Comparison of ENCODE assay signal across 10 cellular contexts in genomic region chr20:8082025-8082424, GRCh38. TPM values are rescaled to one million over a fixed set of nuclear protein-coding genes. Genes with fewer than 3 reads are reported as not detected.
DNase-seq lines count a peak whose midpoint lies in the region; ATAC-seq and TF ChIP-seq lines count a peak whose summit lies in the region.
"Had no signal": no experiment of that assay in that cellular context is flagged by ENCODE, and none has a peak within 500 bp of the region (broad histone marks: within the 10 kb centered on the region; RNA-seq: fewer than 3 reads in every experiment).

No MANE protein-coding gene starts in this region.

- ATAC-seq in heart left ventricle (no peak), GM18861 (IDR thresholded peaks at IDR 0.05; ENCODE audit: unreplicated experiment) (no peak)
- ATAC-seq in naive thymus-derived CD8-positive, alpha-beta T cell, result no peak

- H3K79me2 ChIP-seq in osteoblast (ENCODE audit: insufficient read depth, low read length), result no peaks in the 10 kb centered on the region

- H3K27me3 ChIP-seq in osteoblast (ENCODE audit: insufficient read depth, low read length) (no peaks in the 10 kb centered on the region), heart left ventricle (no peaks in the 10 kb centered on the region)

- TF ChIP-seq CTCF in LNCaP clone FGC (IDR thresholded peaks at IDR 0.05; ENCODE audit: control insufficient read depth, extremely low read depth, insufficient read depth), result 0 out of 2 replicates have a peak, but pooled peaks have one; percentile 9
- TF ChIP-seq CTCF in choroid plexus epithelial cell (conservative IDR thresholded peaks at IDR 0.05; ENCODE audit: low read depth, low read length), result peak; percentile 64
- TF ChIP-seq CTCF in osteoblast (IDR thresholded peaks at IDR 0.05; ENCODE audit: extremely low read depth, low read depth, low read length), result peak; percentile 46
- TF ChIP-seq CTCF in heart left ventricle (IDR thresholded peaks at IDR 0.05), result peak in 4 of 12 donors; percentile 7 to 16 (median 14)

- no peak overlapping the region for H2AFZ ChIP-seq in osteoblast (ENCODE audit: low read length)

- H3K4me1 ChIP-seq in osteoblast (ENCODE audit: insufficient read depth, low read length), result no peaks in the 10 kb centered on the region
- peaks cover 0 to 5% (median 0%) of the 10 kb centered on the region in 12 donors for H3K4me1 ChIP-seq in heart left ventricle
- H3K4me1 ChIP-seq: HAP-1 had no signal

- no peaks in the 10 kb centered on the region for H4K20me1 ChIP-seq in osteoblast (ENCODE audit: insufficient read depth, low read length)

- peak; percentile 23 for DNase-seq in ELR (ENCODE audit: low read depth)
- DNase-seq in LNCaP clone FGC (ENCODE audit: low read depth), result no peak
- peak; percentile 64 for DNase-seq in choroid plexus epithelial cell (ENCODE audit: low read depth)
- DNase-seq in osteoblast (ENCODE audit: insufficient read length, low spot score, missing footprints), result no peak
- no peak for DNase-seq in heart left ventricle
- no peak for DNase-seq in naive thymus-derived CD8-positive, alpha-beta T cell
- DNase-seq: effector CD4-positive, alpha-beta T cell; T-helper 2 cell had no signal

- H3K36me3 ChIP-seq in osteoblast (ENCODE audit: insufficient read depth, low read length) (no peaks in the 10 kb centered on the region), heart left ventricle (no peaks in the 10 kb centered on the region)
- H3K36me3 ChIP-seq: HAP-1 had no signal

- no peaks in the 10 kb centered on the region for H3K9me3 Mint-ChIP-seq in naive thymus-derived CD8-positive, alpha-beta T cell

- no peak overlapping the region for H3K4me3 Mint-ChIP-seq in naive thymus-derived CD8-positive, alpha-beta T cell

- no peaks in the 10 kb centered on the region for H3K9me3 ChIP-seq in osteoblast (ENCODE audit: low read depth, low read length)
- H3K9me3 ChIP-seq in heart left ventricle, result peaks cover 0 to 7% (median 0%) of the 10 kb centered on the region in 12 donors
- H3K9me3 ChIP-seq: HAP-1 had no signal

- intact Hi-C loops in heart left ventricle (cut with DNase I), result no loop called here

- H3K4me3 ChIP-seq in LNCaP clone FGC (ENCODE audit: low read depth, low read length), result no peak overlapping the region
- H3K4me3 ChIP-seq in choroid plexus epithelial cell (ENCODE audit: low read depth, low read length), result no peak overlapping the region
- no peak overlapping the region for H3K4me3 ChIP-seq in osteoblast (ENCODE audit: insufficient read depth, low read length)
- H3K4me3 ChIP-seq in heart left ventricle, result no peak overlapping the region
- H3K4me3 ChIP-seq: HAP-1 had no signal

- H3K27me3 Mint-ChIP-seq in naive thymus-derived CD8-positive, alpha-beta T cell, result peaks cover 0 to 4% (median 1%) of the 10 kb centered on the region in 5 donors

- POLR2A ChIA-PET in naive thymus-derived CD8-positive, alpha-beta T cell (lab: Charles Lee), result no interaction called here

- TF ChIP-seq POLR2A in heart left ventricle (IDR thresholded peaks at IDR 0.05), result no peak

- no peaks in the 10 kb centered on the region for H3K36me3 Mint-ChIP-seq in naive thymus-derived CD8-positive, alpha-beta T cell

- no peaks in the 10 kb centered on the region for H3K4me1 Mint-ChIP-seq in naive thymus-derived CD8-positive, alpha-beta T cell

- H3K4me2 ChIP-seq in osteoblast (ENCODE audit: insufficient read depth, low read length), result no peak overlapping the region

- H3K27ac Mint-ChIP-seq in naive thymus-derived CD8-positive, alpha-beta T cell, result no peak overlapping the region

- H3K27ac ChIP-seq in osteoblast (ENCODE audit: low read depth, low read length) (no peak overlapping the region), heart left ventricle (peak overlapping the region in 1 of 12 donors; percentile 52)

RNA-seq across cellular contexts. Expression of gene PLCB1, which starts 50.0 kb away (rescaled TPM):
- total RNA-seq in osteoblast (13.4 and 23.3 TPM in 2 replicates), heart left ventricle (10 to 100 TPM in 3 of 9 donors, 1 to 10 TPM in 6; 4.0 to 12.1 (median 8.0) TPM)
- 1 to 10 TPM; 2.5 to 3.1 TPM for polyA plus RNA-seq in heart left ventricle
- 1 to 10 TPM; 2.6 to 3.8 TPM for total RNA-seq in naive thymus-derived CD8-positive, alpha-beta T cell
- 1 to 10 TPM; 1.4 to 3.0 (median 2.8) TPM for polyA plus RNA-seq in naive thymus-derived CD8-positive, alpha-beta T cell

Comparison
In these comparisons a context has a peak if more than half of its experiments do, and no peak if none do; other contexts are left out.
1. DNase-seq: peak in ELR (single experiment) and choroid plexus epithelial cell (single experiment); none in LNCaP clone FGC (single experiment), osteoblast (single experiment), heart left ventricle (0 of 5) and naive thymus-derived CD8-positive, alpha-beta T cell (0 of 10).